ENCODE assay signal across 1 cellular context in genomic region chr2:96305091-96305978, GRCh38.
A peak's percentile ranks its signal among the peaks of the same experiment; 100 is the strongest.
TF ChIP-seq lines count a peak whose summit lies in the region.

Gene SNRNP200, minus strand, starts transcription at chr2:96305546. Its CDS starts 109 bp downstream, at chr2:96305437.

TF ChIP-seq in K562, 482 proteins besides CTCF, POLR2A, EP300 and RAD21 (continued from another document and continues in another):
- TF ChIP-seq RNF219 (CRISPR knock-in tag; IDR thresholded peaks at IDR 0.05) (no peak), CCNT2 (IDR thresholded peaks at IDR 0.05; ENCODE audit: borderline replicate concordance, extremely low read depth, insufficient read length, low read depth, low read length) (peak; percentile 50), ZNF449 (CRISPR knock-in tag; IDR thresholded peaks at IDR 0.05) (no peak), KAT8 (IDR thresholded peaks at IDR 0.05; ENCODE audit: low read depth) (0 out of 2 replicates have a peak, but pooled peaks have one; percentile 21), TSHZ1 (CRISPR knock-in tag; IDR thresholded peaks at IDR 0.05) (no peak), RBM22 (IDR thresholded peaks at IDR 0.05; ENCODE audit: low read depth, low read length, poor library complexity, severe bottlenecking) (peak; percentile 30), CREM (IDR thresholded peaks at IDR 0.05; ENCODE audit: low read depth) (peak; percentile 95), REST (CRISPR knock-in tag; IDR thresholded peaks at IDR 0.05; ENCODE audit: low read depth) (no peak), E4F1 (CRISPR knock-in tag; IDR thresholded peaks at IDR 0.05; ENCODE audit: borderline replicate concordance) (no peak), OTX1 (CRISPR knock-in tag; IDR thresholded peaks at IDR 0.05) (no peak), ZNF561 (CRISPR knock-in tag; conservative IDR thresholded peaks at IDR 0.05) (no peak), DLX4 (CRISPR knock-in tag; IDR thresholded peaks at IDR 0.05) (no peak), ZNF584 (CRISPR knock-in tag; IDR thresholded peaks at IDR 0.05; ENCODE audit: low read depth) (no peak), SRF (CRISPR knock-in tag; IDR thresholded peaks at IDR 0.05) (0 out of 4 replicates have a peak, but pooled peaks of 1 of the 2 experiments have one; percentile 33), HMG20B (CRISPR knock-in tag; IDR thresholded peaks at IDR 0.05) (no peak), NKRF (IDR thresholded peaks at IDR 0.05; ENCODE audit: borderline replicate concordance) (peak; percentile 91), ZNF232 (CRISPR knock-in tag; IDR thresholded peaks at IDR 0.05) (no peak; the same call in 1 of the 2 replicates), GABPB1 (CRISPR knock-in tag; IDR thresholded peaks at IDR 0.05) (peak; percentile 99), EZH2 (IDR thresholded peaks at IDR 0.05; ENCODE audit: borderline replicate concordance, low read depth, low read length) (no peak), EWSR1 (IDR thresholded peaks at IDR 0.05; ENCODE audit: borderline replicate concordance, low read depth, partially characterized antibody) (no peak), CREB1 (IDR thresholded peaks at IDR 0.05) (peak; percentile 75), CREB1 (CRISPR knock-in tag; IDR thresholded peaks at IDR 0.05) (peak; percentile 80), SMAD1 (IDR thresholded peaks at IDR 0.05; ENCODE audit: low read depth, low read length, partially characterized antibody) (peak; percentile 59), ZNF592 (IDR thresholded peaks at IDR 0.05) (no peak), PREB (CRISPR knock-in tag; IDR thresholded peaks at IDR 0.05) (no peak), TAF15 (IDR thresholded peaks at IDR 0.05; ENCODE audit: low read depth, low read length) (no peak), ZNF41 (CRISPR knock-in tag; conservative IDR thresholded peaks at IDR 0.05) (no peak), SLC30A9 (CRISPR knock-in tag; IDR thresholded peaks at IDR 0.05) (no peak), ELF1 (tag; IDR thresholded peaks at IDR 0.05) (peak; percentile 91), MAFK (IDR thresholded peaks at IDR 0.05; ENCODE audit: low read length) (no peak), ZNF436 (CRISPR knock-in tag; IDR thresholded peaks at IDR 0.05) (no peak), SRSF9 (IDR thresholded peaks at IDR 0.05; ENCODE audit: borderline replicate concordance, low read depth, low read length) (no peak), ETV5 (CRISPR knock-in tag; IDR thresholded peaks at IDR 0.05; ENCODE audit: low read depth) (peak; percentile 83), ZBTB12 (CRISPR knock-in tag; IDR thresholded peaks at IDR 0.05) (no peak)
